24 cellular contexts compared by ENCODE assay signal in the genomic region with DNA sequence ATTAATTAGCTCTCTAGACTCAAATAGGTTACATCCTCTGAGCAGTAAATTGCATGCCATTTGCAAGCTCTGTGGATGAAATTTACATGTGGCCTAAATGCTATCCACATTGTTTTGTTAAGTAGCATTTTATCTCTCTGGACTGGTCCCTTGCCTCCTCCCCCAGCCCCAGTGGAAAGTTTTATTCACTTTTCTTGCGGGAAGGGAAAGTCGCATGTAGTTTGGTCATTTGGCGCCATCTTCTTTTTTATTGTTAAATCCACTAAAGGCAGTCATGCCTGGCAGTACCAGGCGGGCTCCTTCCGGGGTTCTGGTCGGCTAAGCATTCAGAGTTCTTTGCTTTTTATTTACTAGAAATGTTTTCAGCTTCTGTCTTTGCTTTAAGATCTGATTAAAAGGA.
DNase-seq lines count a peak whose midpoint lies in the region; ATAC-seq and TF ChIP-seq lines count a peak whose summit lies in the region.
"Had no signal": no experiment of that assay in that cellular context is flagged by ENCODE, and none has a peak within 500 bp of the region (broad histone marks: within the 10 kb centered on the region; RNA-seq: fewer than 3 reads in every experiment).

No MANE protein-coding gene starts in this region.

- no peaks in the 10 kb centered on the region for H3K9me3 ChIP-seq in ES-I3 (ENCODE audit: control insufficient read depth, insufficient read depth, low read length)
- no peaks in the 10 kb centered on the region for H3K9me3 ChIP-seq in iPS-15b (ENCODE audit: control insufficient read depth, insufficient read depth, low read length)
- no peaks in the 10 kb centered on the region for H3K9me3 ChIP-seq in neural progenitor cell (ENCODE audit: low read depth)
- H3K9me3 ChIP-seq in BE2C: no peaks in the 10 kb centered on the region
- H3K9me3 ChIP-seq: spleen, tibial nerve had no signal

- peak overlapping the region; percentile 99 for H3K27ac Mint-ChIP-seq in neural progenitor cell
- H3K27ac Mint-ChIP-seq: activated CD4-positive, alpha-beta memory T cell treated with anti-CD3 and anti-CD28 coated beads, Interleukin-2, amount 10 ng/mL, durations not matched to agents 7 days and 5 days; natural killer cell treated with Interleukin-12 subunit alpha and Interleukin-12 subunit beta and Interleukin-15 and Interleukin-18, amount 100 ng/mL, for 72 hours; progenitor cell of endocrine pancreas; stimulated activated naive CD8-positive, alpha-beta T cell treated with anti-CD3 and anti-CD28 coated beads, Interleukin-15, amount 100 ng/mL, for 72 hours had no signal

- no peaks in the 10 kb centered on the region for H3K9me3 Mint-ChIP-seq in neural progenitor cell
- H3K9me3 Mint-ChIP-seq: activated CD4-positive, alpha-beta memory T cell treated with anti-CD3 and anti-CD28 coated beads, Interleukin-2, amount 10 ng/mL, durations not matched to agents 7 days and 5 days; natural killer cell treated with Interleukin-12 subunit alpha and Interleukin-12 subunit beta and Interleukin-15 and Interleukin-18, amount 100 ng/mL, for 72 hours; stimulated activated naive CD8-positive, alpha-beta T cell treated with anti-CD3 and anti-CD28 coated beads, Interleukin-15, amount 100 ng/mL, for 72 hours had no signal

- H3K36me3 Mint-ChIP-seq in neural progenitor cell: peaks cover 2% of the 10 kb centered on the region
- H3K36me3 Mint-ChIP-seq: natural killer cell treated with Interleukin-12 subunit alpha and Interleukin-12 subunit beta and Interleukin-15 and Interleukin-18, amount 100 ng/mL, for 72 hours had no signal

- H3K9ac ChIP-seq in ES-I3 (ENCODE audit: low read depth, low read length) (peak overlapping the region; percentile 2; the same call in 1 of the 2 replicates), iPS-15b (ENCODE audit: low read depth, low read length) (no peak overlapping the region), neural progenitor cell (no peak overlapping the region)

- H3K4me3 ChIP-seq in iPS-15b (ENCODE audit: low read depth, low read length) (peak overlapping the region; percentile 3), neural progenitor cell (peak overlapping the region; percentile 37), BE2C (ENCODE audit: low read depth, low read length) (no peak overlapping the region)
- H3K4me3 ChIP-seq: spleen, tibial nerve had no signal

- H3K4me3 Mint-ChIP-seq in neural progenitor cell: peak overlapping the region; percentile 79
- H3K4me3 Mint-ChIP-seq: activated CD4-positive, alpha-beta memory T cell treated with anti-CD3 and anti-CD28 coated beads, Interleukin-2, amount 10 ng/mL, durations not matched to agents 7 days and 5 days; natural killer cell treated with Interleukin-12 subunit alpha and Interleukin-12 subunit beta and Interleukin-15 and Interleukin-18, amount 100 ng/mL, for 72 hours; stimulated activated naive CD8-positive, alpha-beta T cell treated with anti-CD3 and anti-CD28 coated beads, Interleukin-15, amount 100 ng/mL, for 72 hours had no signal

- H3K27me3 ChIP-seq in iPS-15b (ENCODE audit: control insufficient read depth, insufficient read depth, low read length) (peaks cover 18% of the 10 kb centered on the region), neural progenitor cell (no peaks in the 10 kb centered on the region), BE2C (no peaks in the 10 kb centered on the region)
- H3K27me3 ChIP-seq: spleen had no signal

- no peak for TF ChIP-seq CTCF in neural progenitor cell (IDR thresholded peaks at IDR 0.05)
- no peak for TF ChIP-seq CTCF in BE2C (IDR thresholded peaks at IDR 0.05; ENCODE audit: low read depth, low read length)

- DNase-seq in M059J (ENCODE audit: low read depth): peak; percentile 5
- peak; percentile 27 for DNase-seq in neural progenitor cell (ENCODE audit: low spot score)
- DNase-seq in activated gamma-delta T cell (lab: John Stamatoyannopoulos, UW): no peak
- no peak for DNase-seq in GM19238 (ENCODE audit: insufficient read length, low spot score)
- no peak for DNase-seq in BE2C
- DNase-seq: activated CD4-positive, alpha-beta memory T cell treated with anti-CD3 and anti-CD28 coated beads, Interleukin-2, amount 10 ng/mL, durations not matched to agents 7 days and 5 days; activated effector memory CD4-positive, alpha-beta T cell treated with anti-CD3 and anti-CD28 coated beads, Interleukin-2, amount 50 U/mL, for 16 hours; cortex of kidney; GOT3; KG1; left cardiac atrium; NCI-H2029; NCI-H82; Right ventricle myocardium superior; spleen; stimulated activated CD4-positive, alpha-beta T cell treated with anti-CD3 and anti-CD28 coated beads, Interleukin-4, amount 100 ng/mL, for 24 hours; stimulated activated naive CD8-positive, alpha-beta T cell treated with anti-CD3 and anti-CD28 coated beads, Interleukin-15, amount 100 ng/mL, for 72 hours; SW 1271 had no signal

- H2AFZ ChIP-seq in neural progenitor cell (replicated peaks): no peak overlapping the region

- H3K4me1 ChIP-seq in ES-I3 (ENCODE audit: insufficient read depth, low read length): peaks cover 76% of the 10 kb centered on the region
- peaks cover 71% of the 10 kb centered on the region for H3K4me1 ChIP-seq in iPS-15b (ENCODE audit: control insufficient read depth, insufficient read depth, low read length)
- peaks cover 96% of the 10 kb centered on the region for H3K4me1 ChIP-seq in neural progenitor cell
- H3K4me1 ChIP-seq in BE2C: peaks cover 7% of the 10 kb centered on the region
- H3K4me1 ChIP-seq: tibial nerve had no signal

- H3F3A ChIP-seq in neural progenitor cell (ENCODE audit: low read depth): peaks cover 98% of the 10 kb centered on the region

- peaks cover 24% of the 10 kb centered on the region for H3K79me2 ChIP-seq in neural progenitor cell (ENCODE audit: low read depth)

- H3K4me1 Mint-ChIP-seq in neural progenitor cell: peaks cover 87% of the 10 kb centered on the region
- H3K4me1 Mint-ChIP-seq: activated CD4-positive, alpha-beta memory T cell treated with anti-CD3 and anti-CD28 coated beads, Interleukin-2, amount 10 ng/mL, durations not matched to agents 7 days and 5 days had no signal

- H3K27me3 Mint-ChIP-seq in neural progenitor cell (ENCODE audit: insufficient read depth, low read depth): peaks cover 3% of the 10 kb centered on the region
- H3K27me3 Mint-ChIP-seq: activated CD4-positive, alpha-beta memory T cell treated with anti-CD3 and anti-CD28 coated beads, Interleukin-2, amount 10 ng/mL, durations not matched to agents 7 days and 5 days; natural killer cell treated with Interleukin-12 subunit alpha and Interleukin-12 subunit beta and Interleukin-15 and Interleukin-18, amount 100 ng/mL, for 72 hours; stimulated activated naive CD8-positive, alpha-beta T cell treated with anti-CD3 and anti-CD28 coated beads, Interleukin-15, amount 100 ng/mL, for 72 hours had no signal

- peak overlapping the region; percentile 73 for H3K4me2 ChIP-seq in neural progenitor cell

- H3K36me3 ChIP-seq in ES-I3 (ENCODE audit: insufficient read depth, low read length) (no peaks in the 10 kb centered on the region), iPS-15b (ENCODE audit: control insufficient read depth, insufficient read depth, low read length) (no peaks in the 10 kb centered on the region), neural progenitor cell (no peaks in the 10 kb centered on the region), BE2C (no peaks in the 10 kb centered on the region)
- H3K36me3 ChIP-seq: spleen, tibial nerve had no signal

- no peaks in the 10 kb centered on the region for H4K20me1 ChIP-seq in neural progenitor cell (ENCODE audit: low read depth)

- peak overlapping the region; percentile 86 for H3K27ac ChIP-seq in neural progenitor cell
- H3K27ac ChIP-seq: spleen, tibial nerve had no signal

- no peak for ATAC-seq in GM21576 (IDR thresholded peaks at IDR 0.05; ENCODE audit: unreplicated experiment)
- ATAC-seq: left cardiac atrium; natural killer cell treated with Interleukin-12 subunit alpha and Interleukin-12 subunit beta and Interleukin-15 and Interleukin-18, amount 100 ng/mL, for 72 hours; stimulated activated naive CD8-positive, alpha-beta T cell treated with anti-CD3 and anti-CD28 coated beads, Interleukin-15, amount 100 ng/mL, for 72 hours had no signal

Comparison
In these comparisons a context has a peak if more than half of its experiments do, and no peak if none do; other contexts are left out.
1. DNase-seq: peak in M059J (single experiment) and neural progenitor cell (single experiment); none in activated gamma-delta T cell (single experiment), GM19238 (single experiment) and BE2C (single experiment).